Comparison of ENCODE assay signal across 25 cellular contexts in genomic region chr15:66961407-66961884, GRCh38.
DNase-seq lines count a peak whose midpoint lies in the region; ATAC-seq and TF ChIP-seq lines count a peak whose summit lies in the region.
"Had no signal": no experiment of that assay in that cellular context is flagged by ENCODE, and none has a peak within 500 bp of the region (broad histone marks: within the 10 kb centered on the region; RNA-seq: fewer than 3 reads in every experiment).

No MANE protein-coding gene starts in this region.

- DNase-seq in DMS53 (lab: John Stamatoyannopoulos, UW), result peak; percentile 23
- no peak for DNase-seq in DMS53 treated with DMSO at 0.1 percent for 48 hours (lab: John Stamatoyannopoulos, UW; ENCODE audit: unreplicated experiment)
- peak; percentile 29 for DNase-seq in fibroblast of pulmonary artery (ENCODE audit: low read depth)
- DNase-seq in upper lobe of right lung, result no peak
- DNase-seq in NCI-H1694 (lab: John Stamatoyannopoulos, UW), result no peak
- DNase-seq in stimulated activated naive CD4-positive, alpha-beta T cell treated with Interleukin-2 at 50 U/mL for 16 hours (lab: John Stamatoyannopoulos, UW), result no peak
- DNase-seq: activated CD8-positive, alpha-beta T cell treated with anti-CD3 and anti-CD28 coated beads for 36 hours; activated T-cell treated with anti-CD3 and anti-CD28 coated beads, Interleukin-2, amount 50 U/mL, for 4 hours; colonic mucosa; DMS79 treated with DMSO at 0.1 percent for 48 hours; GOT3; MG63; naive B cell; NCI-H187 treated with DMSO at 0.1 percent for 48 hours; NCI-H510A; stimulated activated CD4-positive, alpha-beta T cell treated with anti-CD3 and anti-CD28 coated beads, Interleukin-4, amount 100 ng/mL, for 24 hours had no signal

- H3K27ac ChIP-seq in upper lobe of right lung, result no peak overlapping the region
- H3K27ac ChIP-seq: 22Rv1, colonic mucosa, skin epidermis, VCaP had no signal

- H3K9me3 ChIP-seq in upper lobe of right lung, result no peaks in the 10 kb centered on the region
- H3K9me3 ChIP-seq: BLaER1 treated with 17β-estradiol and CSF1 and Interleukin-3, amounts not matched to agents 10 nM and 100 nM; colonic mucosa; MG63 had no signal

- H3K4me3 ChIP-seq in fibroblast of pulmonary artery (replicated peaks; ENCODE audit: low read depth, low read length) (no peak overlapping the region), upper lobe of right lung (no peak overlapping the region)
- H3K4me3 ChIP-seq: BLaER1 treated with 17β-estradiol and CSF1 and Interleukin-3, amounts not matched to agents 10 nM and 100 nM; colonic mucosa; lung; MG63; skin epidermis had no signal

- no peaks in the 10 kb centered on the region for H3K27me3 ChIP-seq in upper lobe of right lung
- H3K27me3 ChIP-seq: colonic mucosa, MG63 had no signal

- intact Hi-C loops in upper lobe of right lung (cut with DNase I), result no loop called here

- no peaks in the 10 kb centered on the region for H3K4me1 ChIP-seq in upper lobe of right lung
- H3K4me1 ChIP-seq: colonic mucosa had no signal

- no peaks in the 10 kb centered on the region for H3K36me3 ChIP-seq in upper lobe of right lung
- H3K36me3 ChIP-seq: BLaER1 treated with 17β-estradiol and CSF1 and Interleukin-3, amounts not matched to agents 10 nM and 100 nM; colonic mucosa; MG63 had no signal

- TF ChIP-seq CTCF in fibroblast of pulmonary artery (IDR thresholded peaks at IDR 0.05; ENCODE audit: low read length, missing control alignments) (no peak), upper lobe of right lung (IDR thresholded peaks at IDR 0.05) (no peak)

- peak; percentile 25; the same call in 2 of the 3 replicates for ATAC-seq in SK-N-SH treated with all-trans-retinoic acid at 6 μM for 48 hours
- ATAC-seq in upper lobe of right lung, result peak; percentile 47
- ATAC-seq in GM18502 (IDR thresholded peaks at IDR 0.05; ENCODE audit: poor library complexity, unreplicated experiment), result no peak
- ATAC-seq: activated CD8-positive, alpha-beta T cell treated with anti-CD3 and anti-CD28 coated beads for 36 hours; activated naive CD4-positive, alpha-beta T cell treated with anti-CD3 and anti-CD28 coated beads, Interleukin-2, amount 50 U/mL, for 72 hours; activated T-cell treated with anti-CD3 and anti-CD28 coated beads, Interleukin-2, amount 50 U/mL, for 4 hours; Right ventricle myocardium inferior had no signal

TF ChIP-seq in SK-N-SH treated with all-trans-retinoic acid at 6 μM for 48 hours, 23 proteins besides CTCF, POLR2A, EP300 and RAD21:
- TF ChIP-seq TSHZ2 (CRISPR knock-in tag; IDR thresholded peaks at IDR 0.05) (no peak), ARNTL (CRISPR knock-in tag; IDR thresholded peaks at IDR 0.05; ENCODE audit: borderline replicate concordance, low read depth) (no peak), SNAI2 (CRISPR knock-in tag; IDR thresholded peaks at IDR 0.05) (no peak), POU6F1 (CRISPR knock-in tag; IDR thresholded peaks at IDR 0.05; ENCODE audit: borderline replicate concordance, low read depth) (no peak), ISL1 (CRISPR knock-in tag; IDR thresholded peaks at IDR 0.05) (no peak), CSDC2 (CRISPR knock-in tag; IDR thresholded peaks at IDR 0.05) (no peak), RARB (CRISPR knock-in tag; IDR thresholded peaks at IDR 0.05) (no peak), ZNF565 (CRISPR knock-in tag; conservative IDR thresholded peaks at IDR 0.05; ENCODE audit: low read depth) (no peak), ZFP30 (CRISPR knock-in tag; IDR thresholded peaks at IDR 0.05) (no peak), ZNF8 (CRISPR knock-in tag; IDR thresholded peaks at IDR 0.05) (no peak), GLIS3 (CRISPR knock-in tag; IDR thresholded peaks at IDR 0.05) (no peak), OSR1 (CRISPR knock-in tag; IDR thresholded peaks at IDR 0.05) (no peak), ZFP3 (CRISPR knock-in tag; IDR thresholded peaks at IDR 0.05) (no peak), TOX (CRISPR knock-in tag; IDR thresholded peaks at IDR 0.05; ENCODE audit: borderline replicate concordance) (no peak), CREB5 (CRISPR knock-in tag; IDR thresholded peaks at IDR 0.05; ENCODE audit: low read depth) (no peak)

Comparison
In these comparisons a context has a peak if more than half of its experiments do, and no peak if none do; other contexts are left out.
1. DNase-seq: peak in DMS53 (single experiment) and fibroblast of pulmonary artery (single experiment); none in DMS53 treated with DMSO at 0.1 percent for 48 hours (single experiment), upper lobe of right lung (single experiment), NCI-H1694 (single experiment) and stimulated activated naive CD4-positive, alpha-beta T cell treated with Interleukin-2 at 50 U/mL for 16 hours (single experiment).